Comparison of ENCODE assay signal across 24 cellular contexts in genomic region chr3:129549805-129550204, GRCh38. TPM values are rescaled to one million over a fixed set of nuclear protein-coding genes. Genes with fewer than 3 reads are reported as not detected.
"Had no signal": no experiment of that assay in that cellular context is flagged by ENCODE, and none has a peak within 500 bp of the region (broad histone marks: within the 10 kb centered on the region; RNA-seq: fewer than 3 reads in every experiment).

No MANE protein-coding gene starts in this region.

- H3K9me3 ChIP-seq: colonic mucosa, gastrocnemius medialis, left lung, suprapubic skin, transverse colon had no signal

- H3K27ac ChIP-seq: brain microvascular endothelial cell, colonic mucosa, gastrocnemius medialis, left lung, suprapubic skin, transverse colon had no signal

- ATAC-seq: activated naive CD8-positive, alpha-beta T cell treated with anti-CD3 and anti-CD28 coated beads, Interleukin-2, amount 50 U/mL, for 24 hours; activated T-cell treated with anti-CD3 and anti-CD28 coated beads, Interleukin-2, amount 50 U/mL, for 4 hours; gastrocnemius medialis; sciatic nerve; stimulated activated naive CD8-positive, alpha-beta T cell treated with anti-CD3 and anti-CD28 coated beads, Interleukin-15, amount 100 ng/mL, for 72 hours had no signal

- H3K4me1 ChIP-seq: colonic mucosa had no signal

- DNase-seq: activated CD4-positive, alpha-beta T cell treated with anti-CD3 and anti-CD28 coated beads for 48 hours; activated CD4-positive, CD25-positive, alpha-beta regulatory T cell; activated CD8-positive, alpha-beta memory T cell treated with anti-CD3 and anti-CD28 coated beads, Interleukin-2, amount 50 U/mL, for 4 hours; activated naive CD4-positive, alpha-beta T cell treated with anti-CD3 and anti-CD28 coated beads for 36 hours; activated naive CD8-positive, alpha-beta T cell treated with anti-CD3 and anti-CD28 coated beads, Interleukin-2, amount 50 U/mL, for 24 hours; activated T-cell treated with anti-CD3 and anti-CD28 coated beads, Interleukin-2, amount 50 U/mL, for 4 hours; anterior cingulate cortex; brain microvascular endothelial cell; central memory CD4-positive, alpha-beta T cell; colonic mucosa; gastrocnemius medialis; head of caudate nucleus; kidney; midbrain; stimulated activated CD4-positive, alpha-beta T cell treated with anti-CD3 and anti-CD28 coated beads, Interleukin-4, amount 100 ng/mL, for 1 hour; stimulated activated naive CD8-positive, alpha-beta T cell treated with anti-CD3 and anti-CD28 coated beads, Interleukin-15, amount 100 ng/mL, for 72 hours; transverse colon had no signal

- H3K36me3 ChIP-seq: brain microvascular endothelial cell, colonic mucosa, gastrocnemius medialis, suprapubic skin, transverse colon had no signal

- FAIRE-seq: endometrium, kidney had no signal

- H3K4me3 ChIP-seq: colonic mucosa, gastrocnemius medialis, left lung, smooth muscle cell, suprapubic skin, transverse colon had no signal

- H3K27me3 ChIP-seq: brain microvascular endothelial cell, colonic mucosa, gastrocnemius medialis, left lung, suprapubic skin, transverse colon had no signal

- H3K4me2 ChIP-seq: smooth muscle cell had no signal

RNA-seq across cellular contexts. Expression of gene H1-8, which starts 6.8 kb away (rescaled TPM):
- total RNA-seq: activated naive CD4-positive, alpha-beta T cell treated with anti-CD3 and anti-CD28 coated beads for 36 hours; activated T-cell treated with anti-CD3 and anti-CD28 coated beads, Interleukin-2, amount 50 U/mL, for 4 hours; colonic mucosa; esophagus mucosa; gastrocnemius medialis; kidney; left lung; lung microvascular endothelial cell; sciatic nerve; smooth muscle cell; suprapubic skin; transverse colon had no signal
- polyA plus RNA-seq: smooth muscle cell had no signal

RNA-seq across cellular contexts. Expression of gene RHO, which starts 21.4 kb away (rescaled TPM):
- total RNA-seq: activated naive CD4-positive, alpha-beta T cell treated with anti-CD3 and anti-CD28 coated beads for 36 hours; activated T-cell treated with anti-CD3 and anti-CD28 coated beads, Interleukin-2, amount 50 U/mL, for 4 hours; colonic mucosa; esophagus mucosa; gastrocnemius medialis; kidney; left lung; lung microvascular endothelial cell; sciatic nerve; suprapubic skin; transverse colon had no signal
- polyA plus RNA-seq: smooth muscle cell had no signal
